In the genomic region with DNA sequence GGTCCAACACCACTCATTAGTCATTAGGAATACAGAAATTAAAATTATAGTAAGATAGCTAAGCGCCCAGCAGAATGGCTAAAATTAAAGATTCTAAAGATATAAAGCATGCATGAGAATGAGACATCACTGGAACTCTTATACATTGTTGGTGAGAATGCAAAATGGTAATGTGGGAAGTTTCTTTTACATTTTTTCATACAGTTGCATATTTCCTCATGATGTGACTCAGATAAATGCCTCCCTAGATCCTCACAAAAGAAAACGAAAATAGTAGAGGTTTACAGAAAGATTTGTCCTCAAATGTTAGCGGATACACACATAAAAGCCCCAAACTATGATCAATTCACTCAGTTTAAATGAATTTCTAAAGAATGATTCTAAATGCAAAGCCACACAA, we compare ENCODE assay signal across 21 cellular contexts.
DNase-seq lines count a peak whose midpoint lies in the region; ATAC-seq and TF ChIP-seq lines count a peak whose summit lies in the region.
"Had no signal": no experiment of that assay in that cellular context is flagged by ENCODE, and none has a peak within 500 bp of the region (broad histone marks: within the 10 kb centered on the region; RNA-seq: fewer than 3 reads in every experiment).

No MANE protein-coding gene starts in this region.

- ATAC-seq in GM18505 (IDR thresholded peaks at IDR 0.05; ENCODE audit: unreplicated experiment) = no peak
- ATAC-seq: HCT116, HepG2, K562, Right ventricle myocardium inferior had no signal

- H3K36me3 ChIP-seq in adipocyte (ENCODE audit: control insufficient read depth, insufficient read depth, low read length, severe bottlenecking) (no peaks in the 10 kb centered on the region), tibial nerve (no peaks in the 10 kb centered on the region)
- H3K36me3 ChIP-seq: SJCRH30 had no signal

- peak overlapping the region; percentile 48; the same call in 1 of the 2 replicates for H3K27ac Mint-ChIP-seq in HFFc6

- peaks cover 21% of the 10 kb centered on the region for H3K4me1 Mint-ChIP-seq in HFFc6 (ENCODE audit: low read depth)

- H3K27ac ChIP-seq in tibial nerve = no peak overlapping the region
- H3K27ac ChIP-seq: PC-9, SJCRH30 had no signal

- no peak overlapping the region for H3K4me3 ChIP-seq in adipocyte (ENCODE audit: low read length)
- H3K4me3 ChIP-seq in fibroblast of the aortic adventitia (ENCODE audit: low read depth, low read length) = no peak overlapping the region
- no peak overlapping the region for H3K4me3 ChIP-seq in tibial nerve
- H3K4me3 ChIP-seq: K562, PC-9, SJCRH30 had no signal

- H3K36me3 Mint-ChIP-seq in HFFc6 (ENCODE audit: low read depth) = peaks cover 19% of the 10 kb centered on the region

- 83 to 87% methylated on average over 3 of the region's 3 CpGs for WGBS in tibial nerve, 2 donors

- H3K27me3 ChIP-seq in adipocyte (replicated peaks; ENCODE audit: control insufficient read depth, insufficient read depth, low read length) (no peaks in the 10 kb centered on the region), tibial nerve (no peaks in the 10 kb centered on the region)
- H3K27me3 ChIP-seq: SJCRH30 had no signal

- no peaks in the 10 kb centered on the region for H3K9me3 ChIP-seq in adipocyte (ENCODE audit: control insufficient read depth, low read length)
- no peaks in the 10 kb centered on the region for H3K9me3 ChIP-seq in tibial nerve
- H3K9me3 ChIP-seq: SJCRH30 had no signal

- DNase-seq in HFFc6 (no peak), adipocyte (ENCODE audit: low read depth) (peak; percentile 47), fibroblast of the aortic adventitia (ENCODE audit: low read depth) (peak; percentile 11), superior temporal gyrus (ENCODE audit: extremely low spot score) (peak; percentile 37), tibial nerve (ENCODE audit: low spot score in 2 of 2) (no peak), NCI-H524 treated with DMSO at 0.1 percent for 48 hours (lab: John Stamatoyannopoulos, UW) (no peak), NCI-H82 treated with DMSO at 0.1 percent for 48 hours (lab: John Stamatoyannopoulos, UW; ENCODE audit: unreplicated experiment) (no peak)
- DNase-seq: Kasumi-1, MV-4-11, NCI-H1105, NCI-H1436 treated with DMSO at 0.1 percent for 48 hours, NCI-H187 treated with DMSO at 0.1 percent for 48 hours, NCI-H526, NCI-H82, PC-9, SJCRH30 had no signal

- H3K4me3 Mint-ChIP-seq in HFFc6 = no peak overlapping the region

- TF ChIP-seq POLR2A in GM18505 (IDR thresholded peaks at IDR 0.05; ENCODE audit: borderline replicate concordance, extremely low read depth, insufficient read depth, insufficient read length) (no peak), tibial nerve (IDR thresholded peaks at IDR 0.05) (no peak)

- no peak overlapping the region for H3K9ac ChIP-seq in adipocyte (ENCODE audit: low read length)

- TF ChIP-seq CTCF in HFFc6 (IDR thresholded peaks at IDR 0.05) = no peak
- TF ChIP-seq CTCF in fibroblast of the aortic adventitia (IDR thresholded peaks at IDR 0.05; ENCODE audit: insufficient read depth, low read length) = no peak
- TF ChIP-seq CTCF in tibial nerve (IDR thresholded peaks at IDR 0.05) = no peak

- no peaks in the 10 kb centered on the region; the same call in 1 of the 2 replicates for H3K27me3 Mint-ChIP-seq in HFFc6 (ENCODE audit: insufficient read depth)

- TF ChIP-seq EP300 in tibial nerve (IDR thresholded peaks at IDR 0.05) = no peak

- H3K4me1 ChIP-seq in adipocyte (ENCODE audit: control insufficient read depth, insufficient read depth, low read length) (no peaks in the 10 kb centered on the region), tibial nerve (no peaks in the 10 kb centered on the region)
- H3K4me1 ChIP-seq: SJCRH30 had no signal

- peaks cover 9% of the 10 kb centered on the region; the same call in 1 of the 2 replicates for H3K9me3 Mint-ChIP-seq in HFFc6

Comparison
In these comparisons a context has a peak if more than half of its experiments do, and no peak if none do; other contexts are left out.
1. DNase-seq: peak in adipocyte (single experiment), fibroblast of the aortic adventitia (single experiment) and superior temporal gyrus (single experiment); none in HFFc6 (single experiment), tibial nerve (0 of 2), NCI-H524 treated with DMSO at 0.1 percent for 48 hours (single experiment) and NCI-H82 treated with DMSO at 0.1 percent for 48 hours (single experiment).